In genomic region chr14:69654109-69654508, GRCh38 we compare ENCODE assay signal across 13 cellular contexts. TPM values are rescaled to one million over a fixed set of nuclear protein-coding genes. Genes with fewer than 3 reads are reported as not detected.
A peak's percentile ranks its signal among the peaks of the same experiment; 100 is the strongest.
DNase-seq lines count a peak whose midpoint lies in the region; ATAC-seq and TF ChIP-seq lines count a peak whose summit lies in the region.
"Had no signal": no experiment of that assay in that cellular context is flagged by ENCODE, and none has a peak within 500 bp of the region (broad histone marks: within the 10 kb centered on the region; RNA-seq: fewer than 3 reads in every experiment).

No MANE protein-coding gene starts in this region.

- no peak overlapping the region for H3K9ac ChIP-seq in mesendoderm (ENCODE audit: low read length)

- no peaks in the 10 kb centered on the region for H3K27me3 ChIP-seq in heart left ventricle
- H3K27me3 ChIP-seq in mesendoderm (ENCODE audit: insufficient read depth, low read length, poor library complexity) = no peaks in the 10 kb centered on the region
- H3K27me3 ChIP-seq: BLaER1 treated with 17β-estradiol and CSF1 and Interleukin-3, amounts not matched to agents 10 nM and 100 nM had no signal

- no peak overlapping the region for H2BK5ac ChIP-seq in mesendoderm (ENCODE audit: low read length)

- H3K4me3 ChIP-seq in heart left ventricle = no peak overlapping the region
- no peak overlapping the region for H3K4me3 ChIP-seq in mesendoderm (ENCODE audit: low read length)
- H3K4me3 ChIP-seq: BLaER1 treated with 17β-estradiol and CSF1 and Interleukin-3, amounts not matched to agents 10 nM and 100 nM had no signal

- DNase-seq in heart left ventricle (peak in 1 of 5 donors; percentile 10), cardiac septum (ENCODE audit: low spot score) (no peak), MCF 10A (ENCODE audit: unreplicated experiment) (peak; percentile 56), memory B cell (ENCODE audit: low spot score in 2 of 2) (no peak), type B pancreatic cell (ENCODE audit: extremely low spot score, unreplicated experiment) (no peak), putamen (ENCODE audit: low spot score) (no peak), mesendoderm (no peak), germinal center (ENCODE audit: low spot score) (no peak)
- DNase-seq: activated naive CD4-positive, alpha-beta T cell treated with anti-CD3 and anti-CD28 coated beads, Interleukin-2, amount 10 ng/mL, durations not matched to agents 7 days and 5 days; effector memory CD4-positive, alpha-beta T cell; NCI-H1417 treated with DMSO at 0.1 percent for 48 hours; stimulated activated CD4-positive, alpha-beta T cell treated with anti-CD3 and anti-CD28 coated beads, Interleukin-4, amount 100 ng/mL, for 4 hours had no signal

- ATAC-seq in heart left ventricle = no peak
- no peak for ATAC-seq in memory B cell (ENCODE audit: low read depth)

- no TSS peak for BruUV-seq in MCF 10A (replicated peaks; lab: Mats Ljungman, UMichigan)

- no peak overlapping the region for H3K4me3 Mint-ChIP-seq in MCF 10A (ENCODE audit: unreplicated experiment)
- no peak overlapping the region for H3K4me3 Mint-ChIP-seq in memory B cell
- peak overlapping the region; percentile 75 for H3K4me3 Mint-ChIP-seq in type B pancreatic cell
- H3K4me3 Mint-ChIP-seq: activated naive CD4-positive, alpha-beta T cell treated with anti-CD3 and anti-CD28 coated beads, Interleukin-2, amount 10 ng/mL, durations not matched to agents 7 days and 5 days had no signal

- intact Hi-C loops in heart left ventricle (cut with DNase I) (loop anchor here in 3 of 10 donors (5.0 kb wide), 2 partner anchors 37 to 42 kb away; partner anchors contain the start of gene SUSD6 (in 1 of the 3)), cardiac septum (cut with DNase I) (no loop called here), MCF 10A (cut with micrococcal nuclease) (loop anchor here (10.0 kb wide), 1 partner anchor 61 kb away; no protein-coding TSS in a partner anchor)

- H3K79me2 ChIP-seq in mesendoderm (ENCODE audit: control insufficient read depth, insufficient read depth, low read length) = no peaks in the 10 kb centered on the region

- CTCF ChIA-PET in MCF 10A (lab: Yijun Ruan, JAX) = no interaction called here

- H3K79me1 ChIP-seq in mesendoderm (ENCODE audit: low read length) = no peaks in the 10 kb centered on the region

- H3K27ac ChIP-seq in heart left ventricle = peak overlapping the region in 8 of 12 donors; percentile 7 to 92 (median 66)
- H3K27ac ChIP-seq in mesendoderm (ENCODE audit: low read depth, low read length) = no peak overlapping the region

- peaks cover 13 to 96% (median 89%) of the 10 kb centered on the region in 12 donors for H3K4me1 ChIP-seq in heart left ventricle
- H3K4me1 ChIP-seq in mesendoderm (ENCODE audit: control insufficient read depth, low read depth, low read length) = peaks cover 17% of the 10 kb centered on the region

- WGBS in heart left ventricle, 4 donors = 43 to 54% (median 46%) methylated on average over 3 of the region's 3 CpGs
- WGBS in mesendoderm (ENCODE audit: extremely low coverage, insufficient coverage, low lambda C conversion rate) = no CpG with 5 or more reads among the region's 3 CpGs

- H3K27me3 Mint-ChIP-seq in MCF 10A (ENCODE audit: insufficient read depth, unreplicated experiment) = no peaks in the 10 kb centered on the region
- no peaks in the 10 kb centered on the region for H3K27me3 Mint-ChIP-seq in memory B cell
- H3K27me3 Mint-ChIP-seq in type B pancreatic cell = no peaks in the 10 kb centered on the region
- H3K27me3 Mint-ChIP-seq: activated naive CD4-positive, alpha-beta T cell treated with anti-CD3 and anti-CD28 coated beads, Interleukin-2, amount 10 ng/mL, durations not matched to agents 7 days and 5 days had no signal

- no peak overlapping the region for H2BK15ac ChIP-seq in mesendoderm (replicated peaks; ENCODE audit: low read depth)

- H3K4me2 ChIP-seq in mesendoderm (ENCODE audit: low read length) = no peak overlapping the region

- H2AK5ac ChIP-seq in mesendoderm (ENCODE audit: low read length) = no peak overlapping the region

- no peak overlapping the region for H3K18ac ChIP-seq in mesendoderm (ENCODE audit: low read length)

- H3K23ac ChIP-seq in mesendoderm (ENCODE audit: low read length) = no peak overlapping the region

- no peak for TF ChIP-seq POLR2A in heart left ventricle (IDR thresholded peaks at IDR 0.05)

- H3K9me3 Mint-ChIP-seq in MCF 10A (ENCODE audit: unreplicated experiment) (no peaks in the 10 kb centered on the region), memory B cell (no peaks in the 10 kb centered on the region), type B pancreatic cell (no peaks in the 10 kb centered on the region)
- H3K9me3 Mint-ChIP-seq: activated naive CD4-positive, alpha-beta T cell treated with anti-CD3 and anti-CD28 coated beads, Interleukin-2, amount 10 ng/mL, durations not matched to agents 7 days and 5 days had no signal

- H3K36me3 ChIP-seq in heart left ventricle (peaks cover 0 to 7% (median 4%) of the 10 kb centered on the region in 9 donors), mesendoderm (ENCODE audit: control insufficient read depth, insufficient read depth, low read length) (no peaks in the 10 kb centered on the region)

- peak overlapping the region; percentile 58 for H3K27ac Mint-ChIP-seq in MCF 10A (ENCODE audit: low read depth, unreplicated experiment)
- peak overlapping the region; percentile 89 for H3K27ac Mint-ChIP-seq in memory B cell
- peak overlapping the region; percentile 91 for H3K27ac Mint-ChIP-seq in type B pancreatic cell
- H3K27ac Mint-ChIP-seq: activated naive CD4-positive, alpha-beta T cell treated with anti-CD3 and anti-CD28 coated beads, Interleukin-2, amount 10 ng/mL, durations not matched to agents 7 days and 5 days had no signal

- H3K4ac ChIP-seq in mesendoderm (ENCODE audit: low read depth, low read length) = no peak overlapping the region

- H3K36me3 Mint-ChIP-seq in MCF 10A (ENCODE audit: insufficient read depth, unreplicated experiment) (peaks cover 11% of the 10 kb centered on the region), memory B cell (peaks cover 8% of the 10 kb centered on the region), type B pancreatic cell (peaks cover 3% of the 10 kb centered on the region)

- POLR2A ChIA-PET in MCF 10A (lab: Yijun Ruan, JAX) = interaction anchor here (0.6 to 2.0 kb wide), 4 partner anchors 10 to 365 kb away, joined by 3 to 9 read pairs (median 6); no protein-coding TSS in a partner anchor

- no peak overlapping the region for H4K8ac ChIP-seq in mesendoderm (ENCODE audit: low read depth, low read length)

- peaks cover 57% of the 10 kb centered on the region for H3K4me1 Mint-ChIP-seq in MCF 10A (ENCODE audit: insufficient read depth, unreplicated experiment)
- peaks cover 65% of the 10 kb centered on the region for H3K4me1 Mint-ChIP-seq in memory B cell
- H3K4me1 Mint-ChIP-seq in type B pancreatic cell (ENCODE audit: unreplicated experiment) = peaks cover 60% of the 10 kb centered on the region

- TF ChIP-seq CTCF in heart left ventricle (IDR thresholded peaks at IDR 0.05) = no peak
- TF ChIP-seq CTCF in MCF 10A (IDR thresholded peaks at IDR 0.05; ENCODE audit: unreplicated experiment) = no peak
- no peak for TF ChIP-seq CTCF in type B pancreatic cell (conservative IDR thresholded peaks at IDR 0.05)

- no peaks in the 10 kb centered on the region for H3K9me3 ChIP-seq in heart left ventricle
- H3K9me3 ChIP-seq: BLaER1 treated with 17β-estradiol and CSF1 and Interleukin-3, amounts not matched to agents 10 nM and 100 nM had no signal

- no peak overlapping the region for H4K5ac ChIP-seq in mesendoderm (ENCODE audit: low read length)

- no peak overlapping the region for H2BK120ac ChIP-seq in mesendoderm (ENCODE audit: low read depth, low read length)

- no peak overlapping the region for H3K56ac ChIP-seq in mesendoderm (ENCODE audit: low read length)

RNA-seq across cellular contexts. Expression of gene SUSD6, which starts 42.7 kb away (rescaled TPM):
- total RNA-seq in heart left ventricle (10 to 100 TPM; 17.8 to 49.2 (median 24.8) TPM), cardiac septum (26.9 TPM), MCF 10A (2022) (27.7 and 32.1 TPM in 2 replicates), type B pancreatic cell (ENCODE audit: low replicate concordance) (31.7 and 78.9 TPM in 2 replicates)
- 10 to 100 TPM in 1 of 2 donors, 1 to 10 TPM in 1; 5.8 to 18.7 TPM for polyA plus RNA-seq in heart left ventricle
- polyA plus RNA-seq in mesendoderm (2013, experiment 1 of 2) = 2.9 TPM
- 2.6 TPM for polyA plus RNA-seq in mesendoderm (2013, experiment 2 of 2)
